Comparison of ENCODE assay signal across 13 cellular contexts in the genomic region with DNA sequence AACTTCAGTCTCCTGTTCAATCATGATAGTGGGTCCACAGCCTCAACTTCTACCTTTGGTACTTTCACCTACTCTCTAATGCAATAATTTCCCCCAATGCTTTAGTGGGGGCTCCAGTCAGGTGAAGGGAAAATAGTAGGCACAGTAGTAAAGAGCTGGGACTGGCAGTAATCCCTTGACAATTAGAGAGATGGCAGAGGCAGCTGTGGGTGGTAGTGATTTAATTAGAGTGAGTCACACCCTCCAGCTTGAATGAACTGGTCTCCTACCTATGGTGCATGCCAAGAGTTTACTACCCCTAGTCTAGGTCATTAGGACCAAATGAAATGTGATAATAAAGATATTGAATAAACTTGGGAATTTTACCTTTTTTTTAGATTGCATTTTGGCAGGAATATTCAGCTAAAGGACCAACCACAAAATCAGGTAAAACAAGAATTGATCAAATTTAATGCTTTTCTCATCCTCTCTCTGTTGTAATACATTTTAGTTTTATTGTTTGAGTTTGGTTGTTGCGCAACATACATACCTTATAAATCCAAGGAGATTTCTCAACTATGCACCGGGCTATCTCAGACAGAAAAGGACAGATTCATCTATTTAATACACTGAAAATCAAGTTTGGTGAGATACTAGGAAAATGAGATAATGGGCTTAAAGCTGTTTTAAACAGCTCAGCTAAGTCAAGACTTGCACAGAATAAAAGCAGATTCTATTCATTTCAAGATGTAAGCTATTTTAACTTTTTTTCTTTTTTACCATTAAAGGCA. TPM values are rescaled to one million over a fixed set of nuclear protein-coding genes. Genes with fewer than 3 reads are reported as not detected.
DNase-seq lines count a peak whose midpoint lies in the region; ATAC-seq, FAIRE-seq and TF ChIP-seq lines count a peak whose summit lies in the region.
"Had no signal": no experiment of that assay in that cellular context is flagged by ENCODE, and none has a peak within 500 bp of the region (broad histone marks: within the 10 kb centered on the region; RNA-seq: fewer than 3 reads in every experiment).

No MANE protein-coding gene starts in this region.

- no peak for TF ChIP-seq RAD21 in GM12878 (IDR thresholded peaks at IDR 0.05; ENCODE audit: insufficient read depth, low read depth, low read length)
- no peak for TF ChIP-seq RAD21 in HepG2 (CRISPR knock-in tag; IDR thresholded peaks at IDR 0.05)

- in situ Hi-C loops in GM12878 (cut with MboI) (no loop called here), HepG2 (cut with HindIII; ENCODE audit: extremely low pct_ligation_motif_present, low pct_unique_long_range_greater_than_20kb) (no loop called here)

- no peak overlapping the region for H3K27ac ChIP-seq in GM12878 (ENCODE audit: control insufficient read depth, insufficient read depth)
- H3K27ac ChIP-seq in HepG2 (ENCODE audit: extremely low read length, insufficient read depth, low read length): no peak overlapping the region
- no peak overlapping the region for H3K27ac ChIP-seq in aorta (ENCODE audit: low read depth in 1 of 2, low read length in 2 of 2)
- H3K27ac ChIP-seq: ascending aorta, spleen had no signal

- no peak overlapping the region for H3K4me2 ChIP-seq in GM12878 (ENCODE audit: control insufficient read depth, insufficient read depth)
- H3K4me2 ChIP-seq in HepG2 (ENCODE audit: low read depth, low read length): no peak overlapping the region

- H3K9ac ChIP-seq in GM12878 (ENCODE audit: control insufficient read depth, insufficient read depth, low read length): no peak overlapping the region
- no peak overlapping the region for H3K9ac ChIP-seq in HepG2 (ENCODE audit: insufficient read depth, low read depth, low read length)

- H4K20me1 ChIP-seq in GM12878 (ENCODE audit: control insufficient read depth, insufficient read depth): no peaks in the 10 kb centered on the region
- no peaks in the 10 kb centered on the region for H4K20me1 ChIP-seq in HepG2 (ENCODE audit: insufficient read depth, low read length)

- H3K27me3 ChIP-seq in GM12878 (replicated peaks in 1 of 2; ENCODE audit: control insufficient read depth in 2 of 2, insufficient read depth in 2 of 2, low read length in 1 of 2) (no peaks in the 10 kb centered on the region), HepG2 (ENCODE audit: control insufficient read depth in 1 of 2, insufficient read depth in 2 of 2, low read length in 2 of 2) (no peaks in the 10 kb centered on the region), aorta (ENCODE audit: control insufficient read depth in 1 of 2, insufficient read depth in 2 of 2, low read length in 1 of 2) (no peaks in the 10 kb centered on the region)
- H3K27me3 ChIP-seq: ascending aorta, spleen had no signal

- no peak for TF ChIP-seq POLR2A in GM12878 (IDR thresholded peaks at IDR 0.05; ENCODE audit: low read depth, low read length)
- TF ChIP-seq POLR2A in HepG2 (IDR thresholded peaks at IDR 0.05; ENCODE audit: insufficient read depth in 1 of 2, low read depth in 2 of 2, low read length in 2 of 2): no peak

- intact Hi-C loops in GM12878 (cut with micrococcal nuclease; ENCODE audit: unreplicated experiment) (no loop called here), HepG2 (cut with micrococcal nuclease; ENCODE audit: unreplicated experiment) (no loop called here), aorta (cut with DNase I) (no loop called here)

- no peaks in the 10 kb centered on the region for H3K9me3 ChIP-seq in GM12878 (replicated peaks; ENCODE audit: control insufficient read depth, insufficient read depth, low read length)
- no peaks in the 10 kb centered on the region for H3K9me3 ChIP-seq in HepG2 (ENCODE audit: low read length)
- H3K9me3 ChIP-seq in aorta (ENCODE audit: control insufficient read depth, low read length): no peaks in the 10 kb centered on the region
- H3K9me3 ChIP-seq: ascending aorta, spleen had no signal

- POLR2A ChIA-PET in GM12878 (lab: Charles Lee): interaction anchor here (1.3 kb wide), 1 partner anchor 8 kb away, joined by 3 read pairs; no protein-coding TSS in a partner anchor
- POLR2A ChIA-PET in HepG2 (lab: Yijun Ruan, JAX): no interaction called here

- H2AFZ ChIP-seq in GM12878 (ENCODE audit: control insufficient read depth, low read depth, low read length): no peak overlapping the region
- H2AFZ ChIP-seq in HepG2 (ENCODE audit: low read length): no peak overlapping the region

- ATAC-seq in GM12878 (peak; percentile 68), HepG2 (no peak), HG03378 (IDR thresholded peaks at IDR 0.05; ENCODE audit: unreplicated experiment) (no peak), aorta (ENCODE audit: low FRiP score) (no peak)

- CTCF ChIA-PET in GM12878 (lab: Yijun Ruan, JAX): interaction anchor here (0.7 to 2.2 kb wide), 4 partner anchors 22 to 86 kb away, joined by 3 to 14 read pairs (median 4); no protein-coding TSS in a partner anchor
- CTCF ChIA-PET in HepG2 (lab: Yijun Ruan, JAX; ENCODE audit: low intra/inter-chr PET ratio, low total read pairs): no interaction called here

- H3K4me3 ChIP-seq in GM12878: no peak overlapping the region
- no peak overlapping the region for H3K4me3 ChIP-seq in HepG2 (replicated peaks in 1 of 3; ENCODE audit: insufficient read depth in 1 of 3, low read depth in 2 of 3, low read length in 3 of 3)
- H3K4me3 ChIP-seq in aorta (ENCODE audit: low read length in 2 of 2): no peak overlapping the region
- H3K4me3 ChIP-seq: ascending aorta, spleen had no signal

- no peak for TF ChIP-seq CTCF in GM12878 (IDR thresholded peaks at IDR 0.05 in 2 of 3, conservative IDR thresholded peaks at IDR 0.05 in 1 of 3; ENCODE audit: control insufficient read depth in 2 of 3, extremely low read depth in 1 of 3, insufficient read depth in 1 of 3, low read depth in 3 of 3, low read length in 3 of 3)
- no peak for TF ChIP-seq CTCF in HepG2 (CRISPR knock-in tag; IDR thresholded peaks at IDR 0.05)

- BruUV-seq in GM12878 (replicated peaks; lab: Mats Ljungman, UMichigan): no TSS peak
- BruUV-seq in HepG2 (replicated peaks; lab: Mats Ljungman, UMichigan): no TSS peak

- H3K36me3 ChIP-seq in GM12878 (ENCODE audit: control insufficient read depth in 2 of 2, insufficient read depth in 2 of 2, low read length in 1 of 2) (no peaks in the 10 kb centered on the region), HepG2 (replicated peaks in 1 of 2; ENCODE audit: control insufficient read depth in 1 of 2, insufficient read depth in 2 of 2, low read length in 2 of 2) (no peaks in the 10 kb centered on the region), aorta (ENCODE audit: control insufficient read depth in 1 of 2, insufficient read depth in 2 of 2, low read length in 1 of 2) (no peaks in the 10 kb centered on the region)
- H3K36me3 ChIP-seq: ascending aorta had no signal

- SMC1A ChIA-PET in GM12878 (lab: Charles Lee; ENCODE audit: uncharacterized antibody, unreplicated experiment): interaction anchor here (0.7 to 1.1 kb wide), 5 partner anchors 17 to 225 kb away, joined by 3 read pairs; no protein-coding TSS in a partner anchor

- RAD21 ChIA-PET in GM12878 (lab: Charles Lee; ENCODE audit: unreplicated experiment): interaction anchor here (1.5 kb wide), 1 partner anchor 17 kb away, joined by 3 read pairs; no protein-coding TSS in a partner anchor

- TF ChIP-seq EP300 in GM12878 (IDR thresholded peaks at IDR 0.05; ENCODE audit: borderline replicate concordance in 1 of 2, control insufficient read depth in 1 of 2, low read depth in 2 of 2, low read length in 2 of 2) (no peak), HepG2 (IDR thresholded peaks at IDR 0.05; ENCODE audit: low read depth in 2 of 2, low read length in 2 of 2) (no peak), HepG2 (CRISPR knock-in tag; IDR thresholded peaks at IDR 0.05; ENCODE audit: borderline replicate concordance) (no peak)

- no peaks in the 10 kb centered on the region for H3K79me2 ChIP-seq in GM12878 (ENCODE audit: control insufficient read depth, insufficient read depth, low read length)
- no peaks in the 10 kb centered on the region for H3K79me2 ChIP-seq in HepG2 (ENCODE audit: insufficient read depth, low read length)

- 97% methylated on average over 2 of the region's 2 CpGs for WGBS in GM12878 (ENCODE audit: insufficient coverage, insufficient replicate concordance, low lambda C conversion rate, missing lambda C conversion rate)
- WGBS in HepG2 (ENCODE audit: low lambda C conversion rate): 84% methylated on average over 2 of the region's 2 CpGs
- 90% methylated on average over 2 of the region's 2 CpGs for WGBS in aorta, 2 donors

- FAIRE-seq in GM12878 (lab: Jason Lieb, UNC) (no peak), HepG2 (lab: Jason Lieb, UNC) (no peak)

- H3K4me1 ChIP-seq in GM12878 (ENCODE audit: control insufficient read depth, insufficient read depth, low read length) (no peaks in the 10 kb centered on the region), HepG2 (ENCODE audit: insufficient read depth, low read length) (no peaks in the 10 kb centered on the region), aorta (ENCODE audit: control insufficient read depth in 1 of 2, insufficient read depth in 2 of 2, low read length in 2 of 2) (no peaks in the 10 kb centered on the region)
- H3K4me1 ChIP-seq: ascending aorta, spleen had no signal

- DNase-seq in DMS153 (lab: John Stamatoyannopoulos, UW) (peak; percentile 2), DMS153 treated with DMSO at 0.1 percent for 48 hours (lab: John Stamatoyannopoulos, UW; ENCODE audit: unreplicated experiment) (no peak), LoVo (ENCODE audit: low spot score) (peak; percentile 78), GM12878 (ENCODE audit: low read depth, low spot score) (no peak), HepG2 (ENCODE audit: low spot score) (no peak), GM03348 (ENCODE audit: low spot score) (no peak), aorta (no peak)
- DNase-seq: 8988T, NCI-H2227 treated with DMSO at 0.1 percent for 48 hours, SHP77, spleen had no signal

RNA-seq across cellular contexts. Expression of a gene that starts 9.0 kb away (rescaled TPM):
- 3.3 and 3.5 TPM in 2 replicates for total RNA-seq in GM12878 (2013; cell fraction: nucleolus; rRNA removed)
- total RNA-seq in GM12878 (2014; rRNA removed) (2.3 and 2.8 TPM in 2 replicates), GM12878 (2014; rRNA removed; fragmentation: Illumina TruSeq; extraction: Trizol) (2.5 and 2.6 TPM in 2 replicates), GM12878 (2021) (2.1 and 2.7 TPM in 2 replicates), HepG2 (2016; rRNA removed; fragmentation: Illumina TruSeq; extraction: Trizol) (0.86 and 0.95 TPM in 2 replicates), aorta (1 to 10 TPM; 2.0 TPM)
- 0.52 TPM for polyA plus RNA-seq in GM12878 (2011; ENCODE audit: low read depth)
- polyA plus RNA-seq in GM12878 (2011; rRNA removed) (4.9 and 6.2 TPM in 2 replicates), GM12878 (2014; fragmentation: Illumina TruSeq; extraction: Trizol) (2.5 and 3.2 TPM in 2 replicates), GM12878 (2014; fragmentation: Nextera tagmentation; extraction: Ambion mirVana) (1 to 10 TPM; 1.0 to 1.1 TPM), GM12878 (2014; rRNA removed) (1.5 and 1.7 TPM in 2 replicates), GM12878 (2016; fragmentation: Nextera tagmentation; extraction: Ambion mirVana) (under 1 TPM; 0.55 to 0.63 TPM), HepG2 (2011; rRNA removed) (0.24 and 0.25 TPM in 2 replicates), aorta (1 to 10 TPM in 1 of 2 donors, under 1 TPM in 1; 0.26 to 2.1 TPM)
- 2.4 and 2.7 TPM in 2 replicates for polyA plus RNA-seq in GM12878 (2011; cell fraction: cytosol; rRNA removed)
- 1.2 and 1.4 TPM in 2 replicates for polyA plus RNA-seq in GM12878 (2011; cell fraction: nucleus; rRNA removed)
- 0.81 and 0.88 TPM in 2 replicates for polyA plus RNA-seq in GM12878 (2012)
- polyA minus RNA-seq in GM12878 (2011; rRNA and poly(A)+ RNA removed): 2.5 and 2.7 TPM in 2 replicates
- polyA minus RNA-seq in GM12878 (2011; cell fraction: cytosol; rRNA and poly(A)+ RNA removed): 1.1 and 2.2 TPM in 2 replicates
- polyA minus RNA-seq in GM12878 (2011; cell fraction: nucleus; rRNA and poly(A)+ RNA removed): 0.73 and 1.6 TPM in 2 replicates
- 0.10 and 0.18 TPM in 2 replicates for total RNA-seq in HepG2 (2016; cell fraction: cytosol; rRNA removed; fragmentation: Illumina TruSeq; extraction: Trizol; ENCODE audit: low read depth)
- 0.84 and 0.86 TPM in 2 replicates for total RNA-seq in HepG2 (2016; cell fraction: insoluble cytoplasmic fraction; rRNA removed; fragmentation: Illumina TruSeq; extraction: Trizol)
- 0.76 and 0.87 TPM in 2 replicates for total RNA-seq in HepG2 (2016; cell fraction: membrane; rRNA removed; fragmentation: Illumina TruSeq; extraction: Trizol)
- total RNA-seq in HepG2 (2016; cell fraction: nucleus; rRNA removed; fragmentation: Illumina TruSeq; extraction: Trizol): 0.69 and 0.75 TPM in 2 replicates
- polyA plus RNA-seq in HepG2 (2011; cell fraction: cytosol; rRNA removed): 0.08 and 0.27 TPM in 2 replicates
- 0.09 TPM in 1 of 2 replicates, not detected in the other for polyA plus RNA-seq in HepG2 (2011; cell fraction: nucleus; rRNA removed)
- polyA plus RNA-seq in HepG2 (2012): 0.13 and 0.53 TPM in 2 replicates
- 0.10 and 0.15 TPM in 2 replicates for polyA plus RNA-seq in HepG2 (2016; cell fraction: cytosol; fragmentation: Illumina TruSeq; extraction: Trizol; ENCODE audit: low read depth)
- 1.2 TPM in 2 replicates for polyA plus RNA-seq in HepG2 (2016; cell fraction: insoluble cytoplasmic fraction; fragmentation: Illumina TruSeq; extraction: Trizol; ENCODE audit: low read depth)
- polyA plus RNA-seq in HepG2 (2016; cell fraction: membrane; fragmentation: Illumina TruSeq; extraction: Trizol; ENCODE audit: low read depth): 0.58 and 0.64 TPM in 2 replicates
- 1.1 TPM in 2 replicates for polyA plus RNA-seq in HepG2 (2016; cell fraction: nucleus; fragmentation: Illumina TruSeq; extraction: Trizol; ENCODE audit: insufficient read depth, low read depth)
- polyA minus RNA-seq in HepG2 (2011; rRNA and poly(A)+ RNA removed; ENCODE audit: low replicate concordance): 0.14 and 9.8 TPM in 2 replicates
- 0.18 and 0.40 TPM in 2 replicates for polyA minus RNA-seq in HepG2 (2011; cell fraction: cytosol; rRNA and poly(A)+ RNA removed)
- polyA minus RNA-seq in HepG2 (2011; cell fraction: nucleus; rRNA and poly(A)+ RNA removed): 0.26 and 0.37 TPM in 2 replicates

RNA-seq across cellular contexts. Expression of a gene that starts 44.2 kb away (rescaled TPM):
- total RNA-seq in GM12878 (2013; cell fraction: nucleolus; rRNA removed): 0.46 and 0.78 TPM in 2 replicates
- total RNA-seq in GM12878 (2014; rRNA removed): 0.16 and 0.23 TPM in 2 replicates
- 0.27 and 0.78 TPM in 2 replicates for total RNA-seq in GM12878 (2014; rRNA removed; fragmentation: Illumina TruSeq; extraction: Trizol)
- 0.05 and 0.11 TPM in 2 replicates for total RNA-seq in GM12878 (2021)
- 0.08 TPM for polyA plus RNA-seq in GM12878 (2011; ENCODE audit: low read depth)
- polyA plus RNA-seq in GM12878 (2011; rRNA removed): 0.16 and 0.32 TPM in 2 replicates
- polyA plus RNA-seq in GM12878 (2011; cell fraction: cytosol; rRNA removed): 0.03 and 0.05 TPM in 2 replicates
- 0.12 and 0.18 TPM in 2 replicates for polyA plus RNA-seq in GM12878 (2011; cell fraction: nucleus; rRNA removed)
- 0.10 and 0.24 TPM in 2 replicates for polyA plus RNA-seq in GM12878 (2012)
- 0.10 TPM in 1 of 2 replicates, not detected in the other for polyA plus RNA-seq in GM12878 (2014; fragmentation: Illumina TruSeq; extraction: Trizol)
- polyA plus RNA-seq in GM12878 (2014; fragmentation: Nextera tagmentation; extraction: Ambion mirVana): under 1 TPM; 0.11 to 0.57 TPM
- polyA plus RNA-seq in GM12878 (2014; rRNA removed): 0.05 and 0.09 TPM in 2 replicates
- polyA plus RNA-seq in GM12878 (2016; fragmentation: Nextera tagmentation; extraction: Ambion mirVana): under 1 TPM; 0.05 to 0.20 TPM
- 0.07 and 0.10 TPM in 2 replicates for polyA minus RNA-seq in GM12878 (2011; rRNA and poly(A)+ RNA removed)
- not detected in 2 replicates for polyA minus RNA-seq in GM12878 (2011; cell fraction: cytosol; rRNA and poly(A)+ RNA removed)
- polyA minus RNA-seq in GM12878 (2011; cell fraction: nucleus; rRNA and poly(A)+ RNA removed): 0.24 and 0.38 TPM in 2 replicates
- total RNA-seq in HepG2 (2016; rRNA removed; fragmentation: Illumina TruSeq; extraction: Trizol): 0.08 and 0.11 TPM in 2 replicates
- not detected in 2 replicates for total RNA-seq in HepG2 (2016; cell fraction: cytosol; rRNA removed; fragmentation: Illumina TruSeq; extraction: Trizol; ENCODE audit: low read depth)
- total RNA-seq in HepG2 (2016; cell fraction: insoluble cytoplasmic fraction; rRNA removed; fragmentation: Illumina TruSeq; extraction: Trizol): 0.06 and 0.21 TPM in 2 replicates
- 0.22 TPM in 1 of 2 replicates, not detected in the other for total RNA-seq in HepG2 (2016; cell fraction: membrane; rRNA removed; fragmentation: Illumina TruSeq; extraction: Trizol)
- 0.31 and 0.60 TPM in 2 replicates for total RNA-seq in HepG2 (2016; cell fraction: nucleus; rRNA removed; fragmentation: Illumina TruSeq; extraction: Trizol)
- polyA plus RNA-seq in HepG2 (2011; rRNA removed): 0.01 TPM in 2 replicates
- polyA plus RNA-seq in HepG2 (2011; cell fraction: cytosol; rRNA removed): 0.03 TPM in 1 of 2 replicates, not detected in the other
- 0.03 TPM in 1 of 2 replicates, not detected in the other for polyA plus RNA-seq in HepG2 (2011; cell fraction: nucleus; rRNA removed)
- polyA plus RNA-seq in HepG2 (2012): 0.09 and 0.17 TPM in 2 replicates
- polyA plus RNA-seq in HepG2 (2016; cell fraction: cytosol; fragmentation: Illumina TruSeq; extraction: Trizol; ENCODE audit: low read depth): not detected in 2 replicates
- 0.08 TPM in 1 of 2 replicates, not detected in the other for polyA plus RNA-seq in HepG2 (2016; cell fraction: insoluble cytoplasmic fraction; fragmentation: Illumina TruSeq; extraction: Trizol; ENCODE audit: low read depth)
- polyA plus RNA-seq in HepG2 (2016; cell fraction: membrane; fragmentation: Illumina TruSeq; extraction: Trizol; ENCODE audit: low read depth): not detected in 2 replicates
- 0.15 and 0.20 TPM in 2 replicates for polyA plus RNA-seq in HepG2 (2016; cell fraction: nucleus; fragmentation: Illumina TruSeq; extraction: Trizol; ENCODE audit: insufficient read depth, low read depth)
- 0.07 TPM in 1 of 2 replicates, not detected in the other for polyA minus RNA-seq in HepG2 (2011; rRNA and poly(A)+ RNA removed; ENCODE audit: low replicate concordance)
- not detected in 2 replicates for polyA minus RNA-seq in HepG2 (2011; cell fraction: cytosol; rRNA and poly(A)+ RNA removed)
- polyA minus RNA-seq in HepG2 (2011; cell fraction: nucleus; rRNA and poly(A)+ RNA removed): 0.25 and 0.26 TPM in 2 replicates
- total RNA-seq in aorta: not detected
- polyA plus RNA-seq in aorta: not detected
- total RNA-seq: ascending aorta had no signal

RNA-seq across cellular contexts. Expression of a gene that starts 53.9 kb away (rescaled TPM):
- 117 and 122 TPM in 2 replicates for total RNA-seq in GM12878 (2013; cell fraction: nucleolus; rRNA removed)
- total RNA-seq in GM12878 (2014; rRNA removed) (12.8 and 13.1 TPM in 2 replicates), GM12878 (2014; rRNA removed; fragmentation: Illumina TruSeq; extraction: Trizol) (11.8 and 14.0 TPM in 2 replicates), GM12878 (2021) (13.9 and 15.0 TPM in 2 replicates), HepG2 (2016; rRNA removed; fragmentation: Illumina TruSeq; extraction: Trizol) (17.3 and 46.6 TPM in 2 replicates), aorta (10 to 100 TPM; 22.1 to 34.3 TPM)
- 3.2 TPM for polyA plus RNA-seq in GM12878 (2011; ENCODE audit: low read depth)
- polyA plus RNA-seq in GM12878 (2011; rRNA removed) (12.8 and 20.3 TPM in 2 replicates), GM12878 (2014; fragmentation: Illumina TruSeq; extraction: Trizol) (14.4 and 16.6 TPM in 2 replicates), GM12878 (2014; fragmentation: Nextera tagmentation; extraction: Ambion mirVana) (1 to 10 TPM; 2.1 to 2.9 TPM), GM12878 (2014; rRNA removed) (5.7 and 7.0 TPM in 2 replicates), GM12878 (2016; fragmentation: Nextera tagmentation; extraction: Ambion mirVana) (1 to 10 TPM; 3.8 to 4.5 TPM), HepG2 (2011; rRNA removed) (7.2 and 8.9 TPM in 2 replicates), aorta (1 to 10 TPM; 2.5 to 3.9 TPM)
- 5.4 and 7.5 TPM in 2 replicates for polyA plus RNA-seq in GM12878 (2011; cell fraction: cytosol; rRNA removed)
- polyA plus RNA-seq in GM12878 (2011; cell fraction: nucleus; rRNA removed): 21.0 and 21.2 TPM in 2 replicates
- polyA plus RNA-seq in GM12878 (2012): 4.4 and 6.1 TPM in 2 replicates
- polyA minus RNA-seq in GM12878 (2011; rRNA and poly(A)+ RNA removed): 40.2 and 49.3 TPM in 2 replicates
- 13.6 and 14.6 TPM in 2 replicates for polyA minus RNA-seq in GM12878 (2011; cell fraction: cytosol; rRNA and poly(A)+ RNA removed)
- 21.6 and 33.8 TPM in 2 replicates for polyA minus RNA-seq in GM12878 (2011; cell fraction: nucleus; rRNA and poly(A)+ RNA removed)
- total RNA-seq in HepG2 (2016; cell fraction: cytosol; rRNA removed; fragmentation: Illumina TruSeq; extraction: Trizol; ENCODE audit: low read depth): 4.8 and 5.0 TPM in 2 replicates
- 15.6 and 43.0 TPM in 2 replicates for total RNA-seq in HepG2 (2016; cell fraction: insoluble cytoplasmic fraction; rRNA removed; fragmentation: Illumina TruSeq; extraction: Trizol)
- total RNA-seq in HepG2 (2016; cell fraction: membrane; rRNA removed; fragmentation: Illumina TruSeq; extraction: Trizol): 22.5 and 28.8 TPM in 2 replicates
- 34.3 and 37.9 TPM in 2 replicates for total RNA-seq in HepG2 (2016; cell fraction: nucleus; rRNA removed; fragmentation: Illumina TruSeq; extraction: Trizol)
- polyA plus RNA-seq in HepG2 (2011; cell fraction: cytosol; rRNA removed): 3.4 and 6.2 TPM in 2 replicates
- polyA plus RNA-seq in HepG2 (2011; cell fraction: nucleus; rRNA removed): 9.4 and 9.5 TPM in 2 replicates
- polyA plus RNA-seq in HepG2 (2012): 10.3 and 11.4 TPM in 2 replicates
- 0.72 and 0.80 TPM in 2 replicates for polyA plus RNA-seq in HepG2 (2016; cell fraction: cytosol; fragmentation: Illumina TruSeq; extraction: Trizol; ENCODE audit: low read depth)
- polyA plus RNA-seq in HepG2 (2016; cell fraction: insoluble cytoplasmic fraction; fragmentation: Illumina TruSeq; extraction: Trizol; ENCODE audit: low read depth): 23.3 and 24.6 TPM in 2 replicates
- polyA plus RNA-seq in HepG2 (2016; cell fraction: membrane; fragmentation: Illumina TruSeq; extraction: Trizol; ENCODE audit: low read depth): 3.3 and 4.0 TPM in 2 replicates
- 22.8 and 23.9 TPM in 2 replicates for polyA plus RNA-seq in HepG2 (2016; cell fraction: nucleus; fragmentation: Illumina TruSeq; extraction: Trizol; ENCODE audit: insufficient read depth, low read depth)
- 33.0 and 71.4 TPM in 2 replicates for polyA minus RNA-seq in HepG2 (2011; rRNA and poly(A)+ RNA removed; ENCODE audit: low replicate concordance)
- polyA minus RNA-seq in HepG2 (2011; cell fraction: cytosol; rRNA and poly(A)+ RNA removed): 26.7 and 34.0 TPM in 2 replicates
- 50.7 and 52.3 TPM in 2 replicates for polyA minus RNA-seq in HepG2 (2011; cell fraction: nucleus; rRNA and poly(A)+ RNA removed)

Comparison
In these comparisons a context has a peak if more than half of its experiments do, and no peak if none do; other contexts are left out.
1. DNase-seq: peak in DMS153 (single experiment) and LoVo (single experiment); none in DMS153 treated with DMSO at 0.1 percent for 48 hours (single experiment), GM12878 (single experiment), HepG2 (single experiment), GM03348 (single experiment) and aorta (0 of 2).